In the genomic region with DNA sequence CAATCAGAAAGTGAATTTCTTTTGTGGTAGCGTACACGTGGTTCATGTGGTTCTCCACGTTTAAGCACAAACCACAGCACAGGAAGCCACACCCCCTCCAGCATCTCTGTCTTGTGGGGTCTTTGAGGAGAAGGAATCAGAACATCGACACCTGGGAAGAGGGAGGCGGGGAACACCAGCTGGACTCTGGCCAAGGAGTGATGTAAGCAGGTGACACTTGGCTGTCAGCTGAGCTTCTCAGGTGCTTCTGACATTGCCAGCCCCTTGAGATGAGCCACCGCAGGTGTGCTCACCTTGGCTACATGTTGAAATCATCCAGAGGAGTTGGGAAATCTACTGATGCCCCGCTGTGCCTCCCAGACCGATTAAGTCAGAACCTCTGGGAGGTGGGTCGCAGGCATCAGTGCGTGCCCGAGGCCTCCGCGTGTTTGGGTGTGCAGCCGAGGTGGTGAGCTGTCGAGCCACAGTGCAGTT, we compare ENCODE assay signal across 8 cellular contexts.
DNase-seq lines count a peak whose midpoint lies in the region; ATAC-seq, FAIRE-seq and TF ChIP-seq lines count a peak whose summit lies in the region.

No MANE protein-coding gene starts in this region.

- no peak overlapping the region for H3K14ac ChIP-seq in neuronal stem cell (ENCODE audit: low read length)

- H3K36me3 Mint-ChIP-seq in type B pancreatic cell = no peaks in the 10 kb centered on the region

- no peak for TF ChIP-seq POLR2A in HepG2 (IDR thresholded peaks at IDR 0.05; ENCODE audit: insufficient read depth in 1 of 2, low read depth in 2 of 2, low read length in 2 of 2)
- TF ChIP-seq POLR2A in right lobe of liver (IDR thresholded peaks at IDR 0.05) = no peak
- TF ChIP-seq POLR2A in Peyer's patch (IDR thresholded peaks at IDR 0.05) = no peak
- TF ChIP-seq POLR2A in transverse colon (IDR thresholded peaks at IDR 0.05) = no peak

- no peaks in the 10 kb centered on the region for H3K79me1 ChIP-seq in neuronal stem cell (ENCODE audit: low read depth, low read length)

- no peaks in the 10 kb centered on the region for H3K27me3 Mint-ChIP-seq in type B pancreatic cell

- 59% methylated on average over 14 of the region's 15 CpGs for WGBS in HepG2 (ENCODE audit: low lambda C conversion rate)
- 78% methylated on average over 11 of the region's 15 CpGs for WGBS in right lobe of liver (ENCODE audit: insufficient coverage, low coverage, low lambda C conversion rate, missing lambda C conversion rate)
- WGBS in neuronal stem cell (ENCODE audit: extremely low coverage in 2 of 2, insufficient read length in 2 of 2, insufficient replicate concordance in 1 of 2), 2 donors = no CpG with 5 or more reads among the region's 15 CpGs
- WGBS in transverse colon (ENCODE audit: low coverage in 1 of 2), 2 donors = 60 to 86% methylated on average over 5 to 15 of the region's 15 CpGs

- ATAC-seq in HepG2 = no peak
- no peak for ATAC-seq in right lobe of liver

- no peak overlapping the region for H3K4me2 ChIP-seq in HepG2 (ENCODE audit: low read depth, low read length)
- no peak overlapping the region for H3K4me2 ChIP-seq in neuronal stem cell (ENCODE audit: insufficient read depth, low read length, poor library complexity, severe bottlenecking)

- H4K8ac ChIP-seq in neuronal stem cell (ENCODE audit: low read depth, low read length) = no peak overlapping the region

- TF ChIP-seq RAD21 in HepG2 (CRISPR knock-in tag; IDR thresholded peaks at IDR 0.05) = no peak

- H3K79me2 ChIP-seq in HepG2 (ENCODE audit: insufficient read depth, low read length) = no peaks in the 10 kb centered on the region

- TF ChIP-seq EP300 in HepG2 (IDR thresholded peaks at IDR 0.05; ENCODE audit: low read depth in 2 of 2, low read length in 2 of 2) (no peak), HepG2 (CRISPR knock-in tag; IDR thresholded peaks at IDR 0.05; ENCODE audit: borderline replicate concordance) (no peak), transverse colon (IDR thresholded peaks at IDR 0.05; ENCODE audit: low read depth) (no peak)

- no peaks in the 10 kb centered on the region for H3K4me1 Mint-ChIP-seq in type B pancreatic cell (ENCODE audit: unreplicated experiment)

- intact Hi-C loops in HepG2 (cut with micrococcal nuclease; ENCODE audit: unreplicated experiment) = no loop called here
- intact Hi-C loops in right lobe of liver (cut with DNase I) = no loop called here
- intact Hi-C loops in transverse colon (cut with DNase I; ENCODE audit: low total_unique reads) = no loop called here

- POLR2A ChIA-PET in HepG2 (lab: Yijun Ruan, JAX) = no interaction called here

- H3K4me3 ChIP-seq in HepG2 (replicated peaks in 1 of 3; ENCODE audit: insufficient read depth in 1 of 3, low read depth in 2 of 3, low read length in 3 of 3) (no peak overlapping the region), right lobe of liver (no peak overlapping the region), Peyer's patch (no peak overlapping the region), bronchial epithelial cell (ENCODE audit: low read depth, low read length) (no peak overlapping the region), neuronal stem cell (ENCODE audit: low read length in 2 of 2) (no peak overlapping the region), H7 (ENCODE audit: insufficient read depth, low read depth, low read length) (no peak overlapping the region), transverse colon (no peak overlapping the region)

- BruUV-seq in HepG2 (replicated peaks; lab: Mats Ljungman, UMichigan) = no TSS peak

- peaks cover 17% of the 10 kb centered on the region; the same call in 1 of the 2 replicates for H3K4me1 ChIP-seq in HepG2 (ENCODE audit: insufficient read depth, low read length)
- no peaks in the 10 kb centered on the region for H3K4me1 ChIP-seq in right lobe of liver
- peaks cover 0 to 3% (median 0%) of the 10 kb centered on the region in 4 donors for H3K4me1 ChIP-seq in Peyer's patch
- peaks cover 2 to 5% of the 10 kb centered on the region in 2 donors for H3K4me1 ChIP-seq in neuronal stem cell (ENCODE audit: control insufficient read depth in 2 of 2, insufficient read depth in 1 of 2, low read depth in 1 of 2, low read length in 2 of 2)
- no peaks in the 10 kb centered on the region for H3K4me1 ChIP-seq in transverse colon

- no peak overlapping the region for H3K23ac ChIP-seq in neuronal stem cell (ENCODE audit: low read depth, low read length, poor library complexity)

- H2AK5ac ChIP-seq in neuronal stem cell (ENCODE audit: low read depth, low read length) = no peak overlapping the region

- H3K9ac ChIP-seq in HepG2 (ENCODE audit: insufficient read depth, low read depth, low read length) = no peak overlapping the region
- H3K9ac ChIP-seq in neuronal stem cell (ENCODE audit: low read depth, low read length, poor library complexity) = no peak overlapping the region

- H3K18ac ChIP-seq in neuronal stem cell (ENCODE audit: low read length) = no peak overlapping the region

- H3K27ac ChIP-seq in HepG2 (ENCODE audit: extremely low read length, insufficient read depth, low read length) (no peak overlapping the region), right lobe of liver (no peak overlapping the region), Peyer's patch (peak overlapping the region in 1 of 4 donors; percentile 46), neuronal stem cell (replicated peaks; ENCODE audit: low read length) (no peak overlapping the region), transverse colon (no peak overlapping the region)

- in situ Hi-C loops in HepG2 (cut with HindIII; ENCODE audit: extremely low pct_ligation_motif_present, low pct_unique_long_range_greater_than_20kb) = no loop called here
- in situ Hi-C loops in transverse colon (cut with MboI; ENCODE audit: low pct_ligation_motif_present in 1 of 4, low pct_unique_long_range_greater_than_20kb in 1 of 4, low sequenced_read_pairs in 3 of 4) = no loop called here

- no peak overlapping the region for H2BK120ac ChIP-seq in neuronal stem cell (ENCODE audit: low read depth, low read length)

- no peaks in the 10 kb centered on the region for H3K9me3 Mint-ChIP-seq in type B pancreatic cell

- no peak for FAIRE-seq in HepG2 (lab: Jason Lieb, UNC)
- FAIRE-seq in bronchial epithelial cell (lab: Jason Lieb, UNC) = peak; percentile 43

- H3K9me3 ChIP-seq in HepG2 (ENCODE audit: low read length) = no peaks in the 10 kb centered on the region
- no peaks in the 10 kb centered on the region for H3K9me3 ChIP-seq in right lobe of liver
- no peaks in the 10 kb centered on the region for H3K9me3 ChIP-seq in Peyer's patch
- no peaks in the 10 kb centered on the region for H3K9me3 ChIP-seq in neuronal stem cell (replicated peaks in 1 of 2; ENCODE audit: control insufficient read depth in 2 of 2, insufficient read depth in 1 of 2, low read depth in 1 of 2, low read length in 2 of 2)
- no peaks in the 10 kb centered on the region for H3K9me3 ChIP-seq in transverse colon

- H4K20me1 ChIP-seq in HepG2 (ENCODE audit: insufficient read depth, low read length) = no peaks in the 10 kb centered on the region

- H4K91ac ChIP-seq in neuronal stem cell (ENCODE audit: low read depth, low read length, poor library complexity) = no peak overlapping the region

- TF ChIP-seq CTCF in HepG2 (CRISPR knock-in tag; IDR thresholded peaks at IDR 0.05) (no peak), right lobe of liver (IDR thresholded peaks at IDR 0.05) (no peak), Peyer's patch (IDR thresholded peaks at IDR 0.05) (no peak), bronchial epithelial cell (IDR thresholded peaks at IDR 0.05; ENCODE audit: insufficient read depth, low read length, severe bottlenecking) (no peak), type B pancreatic cell (conservative IDR thresholded peaks at IDR 0.05) (no peak), transverse colon (IDR thresholded peaks at IDR 0.05) (no peak)

- H2AFZ ChIP-seq in HepG2 (ENCODE audit: low read length) = no peak overlapping the region
- no peak overlapping the region for H2AFZ ChIP-seq in neuronal stem cell (ENCODE audit: low read length)

- no peaks in the 10 kb centered on the region for H3K36me3 ChIP-seq in HepG2 (replicated peaks in 1 of 2; ENCODE audit: control insufficient read depth in 1 of 2, insufficient read depth in 2 of 2, low read length in 2 of 2)
- no peaks in the 10 kb centered on the region for H3K36me3 ChIP-seq in right lobe of liver
- no peaks in the 10 kb centered on the region for H3K36me3 ChIP-seq in Peyer's patch
- no peaks in the 10 kb centered on the region for H3K36me3 ChIP-seq in bronchial epithelial cell (ENCODE audit: control insufficient read depth, insufficient read depth, low read length)
- H3K36me3 ChIP-seq in neuronal stem cell (replicated peaks in 1 of 2; ENCODE audit: control insufficient read depth in 2 of 2, insufficient read depth in 2 of 2, low read length in 2 of 2) = no peaks in the 10 kb centered on the region
- no peaks in the 10 kb centered on the region for H3K36me3 ChIP-seq in H7 (replicated peaks; ENCODE audit: control insufficient read depth, insufficient read depth, low read length)
- no peaks in the 10 kb centered on the region for H3K36me3 ChIP-seq in transverse colon

- H3K27me3 ChIP-seq in HepG2 (ENCODE audit: control insufficient read depth in 1 of 2, insufficient read depth in 2 of 2, low read length in 2 of 2) = peaks cover 0 to 5% of the 10 kb centered on the region in 2 experiments; a peak in 1 of 5 replicates
- H3K27me3 ChIP-seq in right lobe of liver = no peaks in the 10 kb centered on the region
- no peaks in the 10 kb centered on the region for H3K27me3 ChIP-seq in Peyer's patch
- H3K27me3 ChIP-seq in bronchial epithelial cell (ENCODE audit: control insufficient read depth, insufficient read depth, low read length) = no peaks in the 10 kb centered on the region
- H3K27me3 ChIP-seq in neuronal stem cell (ENCODE audit: control insufficient read depth in 3 of 3, insufficient read depth in 3 of 3, low read depth in 1 of 3, low read length in 3 of 3) = no peaks in the 10 kb centered on the region
- H3K27me3 ChIP-seq in H7 (ENCODE audit: control insufficient read depth, insufficient read depth, low read length) = no peaks in the 10 kb centered on the region
- H3K27me3 ChIP-seq in transverse colon = no peaks in the 10 kb centered on the region

- no peak overlapping the region for H3K4ac ChIP-seq in neuronal stem cell (ENCODE audit: low read length)

- H2BK15ac ChIP-seq in neuronal stem cell (ENCODE audit: low read length) = no peak overlapping the region

- no peak overlapping the region for H2BK12ac ChIP-seq in neuronal stem cell (ENCODE audit: low read length)

- CTCF ChIA-PET in HepG2 (lab: Yijun Ruan, JAX; ENCODE audit: low intra/inter-chr PET ratio, low total read pairs) = no interaction called here

- H2BK5ac ChIP-seq in neuronal stem cell (ENCODE audit: low read length) = no peak overlapping the region

- no peak for DNase-seq in HepG2 (ENCODE audit: low spot score)
- no peak for DNase-seq in right lobe of liver
- DNase-seq in Peyer's patch = peak in 2 of 3 donors; percentile 61 to 79
- no peak for DNase-seq in bronchial epithelial cell (ENCODE audit: low read depth)
- DNase-seq in type B pancreatic cell (ENCODE audit: extremely low spot score, unreplicated experiment) = peak; percentile 31
- no peak for DNase-seq in neuronal stem cell (ENCODE audit: low spot score)
- no peak for DNase-seq in H7
- DNase-seq in transverse colon = no peak

- H3K4me3 Mint-ChIP-seq in type B pancreatic cell = no peak overlapping the region

- H3K27ac Mint-ChIP-seq in type B pancreatic cell = no peak overlapping the region

Comparison
In these comparisons a context has a peak if more than half of its experiments do, and no peak if none do; other contexts are left out.
1. DNase-seq: peak in Peyer's patch (2 of 3) and type B pancreatic cell (single experiment); none in HepG2 (single experiment), right lobe of liver (0 of 3), bronchial epithelial cell (single experiment), neuronal stem cell (single experiment), H7 (single experiment) and transverse colon (single experiment).